In the genomic region with DNA sequence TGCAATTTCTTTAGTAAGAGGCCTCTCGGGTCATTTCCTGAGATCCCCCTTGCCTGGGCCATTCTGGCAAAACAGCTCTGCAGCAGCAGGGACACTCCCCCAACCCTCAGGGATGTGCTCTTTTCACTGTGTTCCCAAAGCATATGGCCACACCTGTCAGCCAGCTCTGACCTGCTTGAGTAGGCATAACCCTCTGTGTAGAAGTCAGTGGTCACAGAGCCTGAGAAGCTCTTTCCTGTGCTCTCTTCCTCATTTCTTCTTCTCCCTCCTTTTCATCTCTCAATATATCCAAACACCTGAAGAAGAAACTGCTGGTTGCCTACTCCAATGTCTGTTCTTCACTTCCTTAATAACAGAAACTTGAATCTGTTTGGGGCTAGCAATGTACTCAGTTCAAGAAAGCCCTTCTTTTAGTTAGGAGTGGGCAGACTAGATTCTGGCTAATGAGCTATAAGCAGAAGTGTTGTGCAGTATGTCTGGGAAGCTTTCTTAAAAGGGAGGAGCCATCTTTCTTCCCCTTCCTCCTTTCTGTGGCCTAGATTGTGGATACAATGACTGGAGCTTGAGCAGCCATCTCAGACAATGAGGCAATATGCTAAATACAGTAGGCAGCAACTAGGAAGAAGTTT, we compare ENCODE assay signal across 10 cellular contexts.
A peak's percentile ranks its signal among the peaks of the same experiment; 100 is the strongest.
DNase-seq lines count a peak whose midpoint lies in the region; ATAC-seq and TF ChIP-seq lines count a peak whose summit lies in the region.
"Had no signal": no experiment of that assay in that cellular context is flagged by ENCODE, and none has a peak within 500 bp of the region (broad histone marks: within the 10 kb centered on the region; RNA-seq: fewer than 3 reads in every experiment).

No MANE protein-coding gene starts in this region.

- no peak for TF ChIP-seq POLR2A in body of pancreas (IDR thresholded peaks at IDR 0.05)

- H3K9me3 ChIP-seq in mucosa of descending colon (no peaks in the 10 kb centered on the region), body of pancreas (no peaks in the 10 kb centered on the region)

- CTCF ChIA-PET in Calu3 (lab: Charles Lee): interaction anchor here (0.7 kb wide), 1 partner anchor 30 kb away, joined by 3 read pairs; no protein-coding TSS in a partner anchor

- H3K27ac ChIP-seq in body of pancreas: peak overlapping the region in 1 of 4 donors; percentile 68
- H3K27ac ChIP-seq: KMS-11 had no signal

- H3K4me1 ChIP-seq in mucosa of descending colon (ENCODE audit: low read depth): no peaks in the 10 kb centered on the region
- peaks cover 13% of the 10 kb centered on the region for H3K4me1 ChIP-seq in body of pancreas

- peaks cover 2% of the 10 kb centered on the region for H3K9me3 Mint-ChIP-seq in Calu3 (ENCODE audit: low read depth, unreplicated experiment)

- H3K36me3 Mint-ChIP-seq in Calu3 (ENCODE audit: insufficient read depth, unreplicated experiment): no peaks in the 10 kb centered on the region

- H3K27me3 Mint-ChIP-seq in Calu3 (ENCODE audit: unreplicated experiment): no peaks in the 10 kb centered on the region

- H3K36me3 ChIP-seq in mucosa of descending colon (ENCODE audit: low read depth) (no peaks in the 10 kb centered on the region), body of pancreas (replicated peaks in 1 of 2; ENCODE audit: insufficient read depth in 1 of 2, low read depth in 2 of 2) (no peaks in the 10 kb centered on the region)

- H3K27me3 ChIP-seq in body of pancreas: no peaks in the 10 kb centered on the region

- no peak overlapping the region for H3K4me3 ChIP-seq in mucosa of descending colon
- H3K4me3 ChIP-seq in body of pancreas: no peak overlapping the region

- ATAC-seq in GM18868 (IDR thresholded peaks at IDR 0.05; ENCODE audit: unreplicated experiment) (peak; percentile 75), HG02840 (IDR thresholded peaks at IDR 0.05; ENCODE audit: low FRiP score, unreplicated experiment) (peak; percentile 68), mucosa of descending colon (peak; percentile 42), body of pancreas (no peak)
- ATAC-seq: left lobe of liver had no signal

- BruUV-seq in Calu3 (replicated peaks; lab: Mats Ljungman, UMichigan): no TSS peak

- intact Hi-C loops in mucosa of descending colon (cut with DNase I, micrococcal nuclease): no loop called here
- intact Hi-C loops in body of pancreas (cut with DNase I): no loop called here
- intact Hi-C loops in Calu3 (cut with micrococcal nuclease; ENCODE audit: unreplicated experiment): no loop called here

- H3K4me1 Mint-ChIP-seq in Calu3 (ENCODE audit: low read depth, unreplicated experiment): peaks cover 11% of the 10 kb centered on the region

- TF ChIP-seq CTCF in mucosa of descending colon (IDR thresholded peaks at IDR 0.05) (no peak), body of pancreas (IDR thresholded peaks at IDR 0.05) (no peak), Calu3 (IDR thresholded peaks at IDR 0.05; ENCODE audit: unreplicated experiment) (no peak)

- peak; percentile 31 to 78 for DNase-seq in NOMO-1 (lab: John Stamatoyannopoulos, UW; ENCODE audit: unreplicated experiment in 2 of 2)
- DNase-seq in mucosa of descending colon: no peak
- DNase-seq in HPDE6-E6E7 (ENCODE audit: extremely low spot score): no peak
- DNase-seq in body of pancreas: no peak
- no peak for DNase-seq in Calu3
- no peak for DNase-seq in HK-2 (ENCODE audit: unreplicated experiment)

- no peak overlapping the region for H3K27ac Mint-ChIP-seq in Calu3 (ENCODE audit: unreplicated experiment)

- WGBS in body of pancreas, 2 donors: 86 to 100% methylated on average over 1 of the region's 1 CpG

- H3K4me3 Mint-ChIP-seq in Calu3 (ENCODE audit: low read depth, unreplicated experiment): no peak overlapping the region

Comparison
In these comparisons a context has a peak if more than half of its experiments do, and no peak if none do; other contexts are left out.
1. DNase-seq: peak in NOMO-1 (2 of 2); none in mucosa of descending colon (0 of 3), HPDE6-E6E7 (single experiment), body of pancreas (0 of 4), Calu3 (single experiment) and HK-2 (single experiment).